ENCODE assay signal across 20 cellular contexts in the genomic region with DNA sequence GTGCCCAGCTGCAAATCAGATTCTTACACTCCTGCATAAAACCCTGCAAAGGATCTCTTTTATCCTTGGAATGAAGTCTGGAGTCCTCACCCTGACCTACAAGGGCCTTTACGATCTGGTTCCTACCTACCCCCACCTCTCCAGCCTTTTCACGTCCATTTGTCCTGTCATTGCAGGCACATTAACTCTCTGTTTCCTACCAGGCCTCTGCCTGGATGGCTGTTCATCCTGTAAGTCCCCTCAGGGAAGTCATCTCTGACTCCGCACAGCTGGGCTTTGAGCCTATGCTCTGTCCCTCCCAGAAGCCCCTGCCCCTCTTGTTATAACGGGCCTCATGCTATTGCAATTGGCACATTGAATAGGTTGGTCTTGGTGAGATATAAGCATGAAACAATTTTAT.
"Had no signal": no experiment of that assay in that cellular context is flagged by ENCODE, and none has a peak within 500 bp of the region (broad histone marks: within the 10 kb centered on the region; RNA-seq: fewer than 3 reads in every experiment).

No MANE protein-coding gene starts in this region.

- H3K4me3 ChIP-seq: esophagus squamous epithelium, heart left ventricle, ovary, right atrium auricular region, sigmoid colon, skin epidermis, testis, tibial nerve, upper lobe of right lung, vagina had no signal

- ATAC-seq: effector memory CD8-positive, alpha-beta T cell; heart left ventricle; naive thymus-derived CD4-positive, alpha-beta T cell; stimulated activated naive B cell treated with anti-CD40 and anti-IgM and Interleukin-4, amounts not matched to agents 10 μg/mL and 1 μg/mL and 100 μg/mL, for 72 hours; stimulated activated naive CD8-positive, alpha-beta T cell treated with anti-CD3 and anti-CD28 coated beads, Interleukin-15, amount 100 ng/mL, for 72 hours; upper lobe of right lung had no signal

- DNase-seq: effector memory CD8-positive, alpha-beta T cell; esophagus squamous epithelium; foreskin melanocyte; heart left ventricle; hippocampal formation; kidney glomerular epithelial cell; naive thymus-derived CD4-positive, alpha-beta T cell; ovary; sigmoid colon; stimulated activated CD4-positive, alpha-beta T cell treated with anti-CD3 and anti-CD28 coated beads, Interleukin-2, amount 100 ng/mL, for 24 hours; stimulated activated CD4-positive, alpha-beta T cell treated with anti-CD3 and anti-CD28 coated beads, Interleukin-4, amount 100 ng/mL, for 4 hours; stimulated activated naive B cell treated with anti-CD40 and anti-IgM and Interleukin-4, amounts not matched to agents 10 μg/mL and 1 μg/mL and 100 μg/mL, for 72 hours; stimulated activated naive CD8-positive, alpha-beta T cell treated with anti-CD3 and anti-CD28 coated beads, Interleukin-15, amount 100 ng/mL, for 72 hours; testis; upper lobe of right lung had no signal

- H3K9me3 ChIP-seq: esophagus squamous epithelium, heart left ventricle, neutrophil, ovary, right atrium auricular region, sigmoid colon, testis, tibial nerve, upper lobe of right lung, vagina had no signal

- H3K36me3 ChIP-seq: esophagus squamous epithelium, heart left ventricle, neutrophil, ovary, right atrium auricular region, sigmoid colon, tibial nerve, upper lobe of right lung, vagina had no signal

- H3K27ac ChIP-seq: esophagus squamous epithelium, neutrophil, ovary, right atrium auricular region, sigmoid colon, testis, tibial nerve, upper lobe of right lung, vagina had no signal

- H3K27me3 ChIP-seq: heart left ventricle, ovary, right atrium auricular region, sigmoid colon, testis, tibial nerve, upper lobe of right lung, vagina had no signal

- H3K4me1 ChIP-seq: right atrium auricular region, testis, tibial nerve had no signal
